1 cellular context compared by ENCODE assay signal in the genomic region with DNA sequence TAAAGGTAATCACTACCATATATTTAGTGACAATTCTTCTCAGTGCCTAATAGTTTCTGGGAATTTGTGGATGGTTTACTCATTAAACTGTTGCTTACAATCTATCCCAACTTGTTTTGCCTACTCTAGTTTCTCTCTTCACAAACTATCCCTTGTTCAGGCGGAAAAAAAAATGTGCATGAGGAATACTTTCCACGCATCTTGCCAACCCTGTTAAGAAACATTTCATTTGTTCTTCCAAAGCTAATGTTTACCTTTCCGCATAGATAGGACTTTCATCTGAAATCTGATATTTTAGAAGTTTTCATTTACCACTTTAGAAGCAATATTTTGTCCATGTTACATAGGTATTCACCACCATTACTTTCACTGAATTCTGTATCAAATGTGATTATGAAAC.
TF ChIP-seq lines count a peak whose summit lies in the region.

No MANE protein-coding gene starts in this region.

TF ChIP-seq in HepG2, 621 proteins besides CTCF, POLR2A, EP300 and RAD21 (continued from another document and continues in another):
- no peak for TF ChIP-seq MNT (IDR thresholded peaks at IDR 0.05)
- TF ChIP-seq HES4 (CRISPR knock-in tag; IDR thresholded peaks at IDR 0.05; ENCODE audit: borderline replicate concordance): no peak
- TF ChIP-seq, protein P1, sequence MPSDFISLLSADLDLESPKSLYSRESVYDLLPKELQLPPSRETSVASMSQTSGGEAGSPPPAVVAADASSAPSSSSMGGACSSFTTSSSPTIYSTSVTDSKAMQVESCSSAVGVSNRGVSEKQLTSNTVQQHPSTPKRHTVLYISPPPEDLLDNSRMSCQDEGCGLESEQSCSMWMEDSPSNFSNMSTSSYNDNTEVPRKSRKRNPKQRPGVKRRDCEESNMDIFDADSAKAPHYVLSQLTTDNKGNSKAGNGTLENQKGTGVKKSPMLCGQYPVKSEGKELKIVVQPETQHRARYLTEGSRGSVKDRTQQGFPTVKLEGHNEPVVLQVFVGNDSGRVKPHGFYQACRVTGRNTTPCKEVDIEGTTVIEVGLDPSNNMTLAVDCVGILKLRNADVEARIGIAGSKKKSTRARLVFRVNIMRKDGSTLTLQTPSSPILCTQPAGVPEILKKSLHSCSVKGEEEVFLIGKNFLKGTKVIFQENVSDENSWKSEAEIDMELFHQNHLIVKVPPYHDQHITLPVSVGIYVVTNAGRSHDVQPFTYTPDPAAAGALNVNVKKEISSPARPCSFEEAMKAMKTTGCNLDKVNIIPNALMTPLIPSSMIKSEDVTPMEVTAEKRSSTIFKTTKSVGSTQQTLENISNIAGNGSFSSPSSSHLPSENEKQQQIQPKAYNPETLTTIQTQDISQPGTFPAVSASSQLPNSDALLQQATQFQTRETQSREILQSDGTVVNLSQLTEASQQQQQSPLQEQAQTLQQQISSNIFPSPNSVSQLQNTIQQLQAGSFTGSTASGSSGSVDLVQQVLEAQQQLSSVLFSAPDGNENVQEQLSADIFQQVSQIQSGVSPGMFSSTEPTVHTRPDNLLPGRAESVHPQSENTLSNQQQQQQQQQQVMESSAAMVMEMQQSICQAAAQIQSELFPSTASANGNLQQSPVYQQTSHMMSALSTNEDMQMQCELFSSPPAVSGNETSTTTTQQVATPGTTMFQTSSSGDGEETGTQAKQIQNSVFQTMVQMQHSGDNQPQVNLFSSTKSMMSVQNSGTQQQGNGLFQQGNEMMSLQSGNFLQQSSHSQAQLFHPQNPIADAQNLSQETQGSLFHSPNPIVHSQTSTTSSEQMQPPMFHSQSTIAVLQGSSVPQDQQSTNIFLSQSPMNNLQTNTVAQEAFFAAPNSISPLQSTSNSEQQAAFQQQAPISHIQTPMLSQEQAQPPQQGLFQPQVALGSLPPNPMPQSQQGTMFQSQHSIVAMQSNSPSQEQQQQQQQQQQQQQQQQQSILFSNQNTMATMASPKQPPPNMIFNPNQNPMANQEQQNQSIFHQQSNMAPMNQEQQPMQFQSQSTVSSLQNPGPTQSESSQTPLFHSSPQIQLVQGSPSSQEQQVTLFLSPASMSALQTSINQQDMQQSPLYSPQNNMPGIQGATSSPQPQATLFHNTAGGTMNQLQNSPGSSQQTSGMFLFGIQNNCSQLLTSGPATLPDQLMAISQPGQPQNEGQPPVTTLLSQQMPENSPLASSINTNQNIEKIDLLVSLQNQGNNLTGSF (CRISPR knock-in tag; IDR thresholded peaks at IDR 0.05): no peak
- TF ChIP-seq, protein P2, sequence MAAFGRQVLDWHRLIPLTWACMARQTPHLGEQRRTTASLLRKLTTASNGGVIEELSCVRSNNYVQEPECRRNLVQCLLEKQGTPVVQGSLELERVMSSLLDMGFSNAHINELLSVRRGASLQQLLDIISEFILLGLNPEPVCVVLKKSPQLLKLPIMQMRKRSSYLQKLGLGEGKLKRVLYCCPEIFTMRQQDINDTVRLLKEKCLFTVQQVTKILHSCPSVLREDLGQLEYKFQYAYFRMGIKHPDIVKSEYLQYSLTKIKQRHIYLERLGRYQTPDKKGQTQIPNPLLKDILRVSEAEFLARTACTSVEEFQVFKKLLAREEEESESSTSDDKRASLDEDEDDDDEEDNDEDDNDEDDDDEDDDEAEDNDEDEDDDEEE (CRISPR knock-in tag; IDR thresholded peaks at IDR 0.05): no peak
- no peak for TF ChIP-seq SOX6 (IDR thresholded peaks at IDR 0.05)
- peak; percentile 78 for TF ChIP-seq SOX6 (CRISPR knock-in tag; IDR thresholded peaks at IDR 0.05)
- TF ChIP-seq KLF16 (CRISPR knock-in tag; IDR thresholded peaks at IDR 0.05): 0 out of 4 replicates have a peak, but pooled peaks of 1 of the 2 experiments have one; percentile 42
- no peak for TF ChIP-seq PCBP1 (IDR thresholded peaks at IDR 0.05; ENCODE audit: borderline replicate concordance, low read depth, low read length)
- no peak for TF ChIP-seq DNMT3B (CRISPR knock-in tag; conservative IDR thresholded peaks at IDR 0.05)
- TF ChIP-seq, protein P3, sequence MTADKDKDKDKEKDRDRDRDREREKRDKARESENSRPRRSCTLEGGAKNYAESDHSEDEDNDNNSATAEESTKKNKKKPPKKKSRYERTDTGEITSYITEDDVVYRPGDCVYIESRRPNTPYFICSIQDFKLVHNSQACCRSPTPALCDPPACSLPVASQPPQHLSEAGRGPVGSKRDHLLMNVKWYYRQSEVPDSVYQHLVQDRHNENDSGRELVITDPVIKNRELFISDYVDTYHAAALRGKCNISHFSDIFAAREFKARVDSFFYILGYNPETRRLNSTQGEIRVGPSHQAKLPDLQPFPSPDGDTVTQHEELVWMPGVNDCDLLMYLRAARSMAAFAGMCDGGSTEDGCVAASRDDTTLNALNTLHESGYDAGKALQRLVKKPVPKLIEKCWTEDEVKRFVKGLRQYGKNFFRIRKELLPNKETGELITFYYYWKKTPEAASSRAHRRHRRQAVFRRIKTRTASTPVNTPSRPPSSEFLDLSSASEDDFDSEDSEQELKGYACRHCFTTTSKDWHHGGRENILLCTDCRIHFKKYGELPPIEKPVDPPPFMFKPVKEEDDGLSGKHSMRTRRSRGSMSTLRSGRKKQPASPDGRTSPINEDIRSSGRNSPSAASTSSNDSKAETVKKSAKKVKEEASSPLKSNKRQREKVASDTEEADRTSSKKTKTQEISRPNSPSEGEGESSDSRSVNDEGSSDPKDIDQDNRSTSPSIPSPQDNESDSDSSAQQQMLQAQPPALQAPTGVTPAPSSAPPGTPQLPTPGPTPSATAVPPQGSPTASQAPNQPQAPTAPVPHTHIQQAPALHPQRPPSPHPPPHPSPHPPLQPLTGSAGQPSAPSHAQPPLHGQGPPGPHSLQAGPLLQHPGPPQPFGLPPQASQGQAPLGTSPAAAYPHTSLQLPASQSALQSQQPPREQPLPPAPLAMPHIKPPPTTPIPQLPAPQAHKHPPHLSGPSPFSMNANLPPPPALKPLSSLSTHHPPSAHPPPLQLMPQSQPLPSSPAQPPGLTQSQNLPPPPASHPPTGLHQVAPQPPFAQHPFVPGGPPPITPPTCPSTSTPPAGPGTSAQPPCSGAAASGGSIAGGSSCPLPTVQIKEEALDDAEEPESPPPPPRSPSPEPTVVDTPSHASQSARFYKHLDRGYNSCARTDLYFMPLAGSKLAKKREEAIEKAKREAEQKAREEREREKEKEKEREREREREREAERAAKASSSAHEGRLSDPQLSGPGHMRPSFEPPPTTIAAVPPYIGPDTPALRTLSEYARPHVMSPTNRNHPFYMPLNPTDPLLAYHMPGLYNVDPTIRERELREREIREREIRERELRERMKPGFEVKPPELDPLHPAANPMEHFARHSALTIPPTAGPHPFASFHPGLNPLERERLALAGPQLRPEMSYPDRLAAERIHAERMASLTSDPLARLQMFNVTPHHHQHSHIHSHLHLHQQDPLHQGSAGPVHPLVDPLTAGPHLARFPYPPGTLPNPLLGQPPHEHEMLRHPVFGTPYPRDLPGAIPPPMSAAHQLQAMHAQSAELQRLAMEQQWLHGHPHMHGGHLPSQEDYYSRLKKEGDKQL (CRISPR knock-in tag; IDR thresholded peaks at IDR 0.05; ENCODE audit: low read depth): no peak
- no peak for TF ChIP-seq SIN3A (IDR thresholded peaks at IDR 0.05; ENCODE audit: borderline replicate concordance, low read depth, low read length)
- TF ChIP-seq ZNF768 (CRISPR knock-in tag; IDR thresholded peaks at IDR 0.05): no peak
- TF ChIP-seq, protein P4, sequence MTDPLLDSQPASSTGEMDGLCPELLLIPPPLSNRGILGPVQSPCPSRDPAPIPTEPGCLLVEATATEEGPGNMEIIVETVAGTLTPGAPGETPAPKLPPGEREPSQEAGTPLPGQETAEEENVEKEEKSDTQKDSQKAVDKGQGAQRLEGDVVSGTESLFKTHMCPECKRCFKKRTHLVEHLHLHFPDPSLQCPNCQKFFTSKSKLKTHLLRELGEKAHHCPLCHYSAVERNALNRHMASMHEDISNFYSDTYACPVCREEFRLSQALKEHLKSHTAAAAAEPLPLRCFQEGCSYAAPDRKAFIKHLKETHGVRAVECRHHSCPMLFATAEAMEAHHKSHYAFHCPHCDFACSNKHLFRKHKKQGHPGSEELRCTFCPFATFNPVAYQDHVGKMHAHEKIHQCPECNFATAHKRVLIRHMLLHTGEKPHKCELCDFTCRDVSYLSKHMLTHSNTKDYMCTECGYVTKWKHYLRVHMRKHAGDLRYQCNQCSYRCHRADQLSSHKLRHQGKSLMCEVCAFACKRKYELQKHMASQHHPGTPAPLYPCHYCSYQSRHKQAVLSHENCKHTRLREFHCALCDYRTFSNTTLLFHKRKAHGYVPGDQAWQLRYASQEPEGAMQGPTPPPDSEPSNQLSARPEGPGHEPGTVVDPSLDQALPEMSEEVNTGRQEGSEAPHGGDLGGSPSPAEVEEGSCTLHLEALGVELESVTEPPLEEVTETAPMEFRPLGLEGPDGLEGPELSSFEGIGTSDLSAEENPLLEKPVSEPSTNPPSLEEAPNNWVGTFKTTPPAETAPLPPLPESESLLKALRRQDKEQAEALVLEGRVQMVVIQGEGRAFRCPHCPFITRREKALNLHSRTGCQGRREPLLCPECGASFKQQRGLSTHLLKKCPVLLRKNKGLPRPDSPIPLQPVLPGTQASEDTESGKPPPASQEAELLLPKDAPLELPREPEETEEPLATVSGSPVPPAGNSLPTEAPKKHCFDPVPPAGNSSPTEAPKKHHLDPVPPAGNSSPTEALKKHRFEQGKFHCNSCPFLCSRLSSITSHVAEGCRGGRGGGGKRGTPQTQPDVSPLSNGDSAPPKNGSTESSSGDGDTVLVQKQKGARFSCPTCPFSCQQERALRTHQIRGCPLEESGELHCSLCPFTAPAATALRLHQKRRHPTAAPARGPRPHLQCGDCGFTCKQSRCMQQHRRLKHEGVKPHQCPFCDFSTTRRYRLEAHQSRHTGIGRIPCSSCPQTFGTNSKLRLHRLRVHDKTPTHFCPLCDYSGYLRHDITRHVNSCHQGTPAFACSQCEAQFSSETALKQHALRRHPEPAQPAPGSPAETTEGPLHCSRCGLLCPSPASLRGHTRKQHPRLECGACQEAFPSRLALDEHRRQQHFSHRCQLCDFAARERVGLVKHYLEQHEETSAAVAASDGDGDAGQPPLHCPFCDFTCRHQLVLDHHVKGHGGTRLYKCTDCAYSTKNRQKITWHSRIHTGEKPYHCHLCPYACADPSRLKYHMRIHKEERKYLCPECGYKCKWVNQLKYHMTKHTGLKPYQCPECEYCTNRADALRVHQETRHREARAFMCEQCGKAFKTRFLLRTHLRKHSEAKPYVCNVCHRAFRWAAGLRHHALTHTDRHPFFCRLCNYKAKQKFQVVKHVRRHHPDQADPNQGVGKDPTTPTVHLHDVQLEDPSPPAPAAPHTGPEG (CRISPR knock-in tag; IDR thresholded peaks at IDR 0.05): no peak
- TF ChIP-seq FOXA3 (CRISPR knock-in tag; IDR thresholded peaks at IDR 0.05): peak; percentile 79
- 0 out of 2 replicates have a peak, but pooled peaks have one; percentile 48 for TF ChIP-seq RXRB (CRISPR knock-in tag; IDR thresholded peaks at IDR 0.05; ENCODE audit: borderline replicate concordance)
- peak; percentile 67; the same call in 1 of the 2 replicates for TF ChIP-seq FOXJ3 (CRISPR knock-in tag; IDR thresholded peaks at IDR 0.05; ENCODE audit: borderline replicate concordance)
- no peak for TF ChIP-seq MED8 (CRISPR knock-in tag; IDR thresholded peaks at IDR 0.05; ENCODE audit: insufficient replicate concordance)
- TF ChIP-seq CBX5 (CRISPR knock-in tag; IDR thresholded peaks at IDR 0.05; ENCODE audit: borderline replicate concordance): no peak
- peak; percentile 63 for TF ChIP-seq ASH2L (IDR thresholded peaks at IDR 0.05; ENCODE audit: insufficient read length, low read depth, low read length)
- TF ChIP-seq ZNF670 (CRISPR knock-in tag; IDR thresholded peaks at IDR 0.05; ENCODE audit: borderline replicate concordance): no peak
- no peak for TF ChIP-seq E2F1 (CRISPR knock-in tag; IDR thresholded peaks at IDR 0.05)
- no peak for TF ChIP-seq ZNF10 (CRISPR knock-in tag; IDR thresholded peaks at IDR 0.05; ENCODE audit: borderline replicate concordance, low read depth)
- TF ChIP-seq SIN3B (IDR thresholded peaks at IDR 0.05; ENCODE audit: low read length): no peak
- TF ChIP-seq MIXL1 (CRISPR knock-in tag; IDR thresholded peaks at IDR 0.05): 0 out of 2 replicates have a peak, but pooled peaks have one; percentile 12
- TF ChIP-seq HOXD1 (CRISPR knock-in tag; IDR thresholded peaks at IDR 0.05): no peak
- peak; percentile 65; the same call in 1 of the 2 replicates for TF ChIP-seq SOX5 (CRISPR knock-in tag; IDR thresholded peaks at IDR 0.05; ENCODE audit: borderline replicate concordance)
- TF ChIP-seq KLF12 (CRISPR knock-in tag; IDR thresholded peaks at IDR 0.05; ENCODE audit: borderline replicate concordance): no peak
- no peak for TF ChIP-seq NR2F1 (CRISPR knock-in tag; IDR thresholded peaks at IDR 0.05)
- TF ChIP-seq, protein P5, sequence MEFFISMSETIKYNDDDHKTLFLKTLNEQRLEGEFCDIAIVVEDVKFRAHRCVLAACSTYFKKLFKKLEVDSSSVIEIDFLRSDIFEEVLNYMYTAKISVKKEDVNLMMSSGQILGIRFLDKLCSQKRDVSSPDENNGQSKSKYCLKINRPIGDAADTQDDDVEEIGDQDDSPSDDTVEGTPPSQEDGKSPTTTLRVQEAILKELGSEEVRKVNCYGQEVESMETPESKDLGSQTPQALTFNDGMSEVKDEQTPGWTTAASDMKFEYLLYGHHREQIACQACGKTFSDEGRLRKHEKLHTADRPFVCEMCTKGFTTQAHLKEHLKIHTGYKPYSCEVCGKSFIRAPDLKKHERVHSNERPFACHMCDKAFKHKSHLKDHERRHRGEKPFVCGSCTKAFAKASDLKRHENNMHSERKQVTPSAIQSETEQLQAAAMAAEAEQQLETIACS (CRISPR knock-in tag; IDR thresholded peaks at IDR 0.05): no peak
